ENCODE assay signal across 23 cellular contexts in the genomic region with DNA sequence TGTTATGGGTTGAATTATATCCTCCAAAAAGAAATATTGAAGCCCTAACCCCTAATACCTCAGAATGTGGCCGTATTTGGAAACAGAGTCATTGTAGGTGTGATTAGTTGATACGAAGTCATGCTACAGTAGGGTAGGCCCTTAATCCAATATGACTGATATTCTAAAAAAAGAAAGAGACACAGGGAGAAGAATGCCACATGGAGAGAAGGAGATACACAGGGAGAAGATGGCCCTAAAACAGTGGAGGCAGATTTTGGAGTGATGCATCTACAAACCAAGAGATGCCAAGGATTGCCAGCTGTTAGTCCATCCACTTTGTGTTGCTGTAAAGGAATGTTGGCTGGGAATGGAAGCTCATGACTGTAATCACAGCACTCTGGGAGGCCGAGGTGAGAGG. TPM values are rescaled to one million over a fixed set of nuclear protein-coding genes. Genes with fewer than 3 reads are reported as not detected.
DNase-seq lines count a peak whose midpoint lies in the region; ATAC-seq and TF ChIP-seq lines count a peak whose summit lies in the region.
"Had no signal": no experiment of that assay in that cellular context is flagged by ENCODE, and none has a peak within 500 bp of the region (broad histone marks: within the 10 kb centered on the region; RNA-seq: fewer than 3 reads in every experiment).

No MANE protein-coding gene starts in this region.

- peak overlapping the region; percentile 66 for H3K4me3 Mint-ChIP-seq in natural killer cell treated with Interleukin-12 subunit alpha and Interleukin-12 subunit beta and Interleukin-15 and Interleukin-18, amount 100 ng/mL, for 72 hours
- H3K4me3 Mint-ChIP-seq: CD14-positive monocyte, HFFc6, memory B cell had no signal

- peak overlapping the region; percentile 78 to 84 for H3K27ac Mint-ChIP-seq in natural killer cell treated with Interleukin-12 subunit alpha and Interleukin-12 subunit beta and Interleukin-15 and Interleukin-18, amount 100 ng/mL, for 72 hours
- H3K27ac Mint-ChIP-seq: CD14-positive monocyte, HFFc6, memory B cell had no signal

- H3K9me3 ChIP-seq in BLaER1 (peaks cover 19% of the 10 kb centered on the region), suprapubic skin (no peaks in the 10 kb centered on the region)
- H3K9me3 ChIP-seq: Peyer's patch, SJSA1 had no signal

- H3K36me3 ChIP-seq in BLaER1 (no peaks in the 10 kb centered on the region), suprapubic skin (no peaks in the 10 kb centered on the region)
- H3K36me3 ChIP-seq: Peyer's patch, SJSA1 had no signal

- no peak overlapping the region for H3K9ac ChIP-seq in BLaER1

- no peaks in the 10 kb centered on the region for H3K9me3 Mint-ChIP-seq in natural killer cell treated with Interleukin-12 subunit alpha and Interleukin-12 subunit beta and Interleukin-15 and Interleukin-18, amount 100 ng/mL, for 72 hours
- H3K9me3 Mint-ChIP-seq: HFFc6 had no signal

- H3K4me3 ChIP-seq in BLaER1 (no peak overlapping the region), suprapubic skin (no peak overlapping the region)
- H3K4me3 ChIP-seq: heart left ventricle, Peyer's patch, SJSA1 had no signal

- ATAC-seq in GM18505 (IDR thresholded peaks at IDR 0.05; ENCODE audit: unreplicated experiment), result peak; percentile 21
- ATAC-seq in natural killer cell treated with Interleukin-12 subunit alpha and Interleukin-12 subunit beta and Interleukin-15 and Interleukin-18, amount 100 ng/mL, for 72 hours, result no peak
- no peak for ATAC-seq in GM19324 (IDR thresholded peaks at IDR 0.05; ENCODE audit: low FRiP score, unreplicated experiment)
- ATAC-seq: heart left ventricle; left colon; naive thymus-derived CD4-positive, alpha-beta T cell had no signal

- TF ChIP-seq POLR2A in GM18505 (IDR thresholded peaks at IDR 0.05; ENCODE audit: borderline replicate concordance, extremely low read depth, insufficient read depth, insufficient read length), result no peak
- no peak for TF ChIP-seq POLR2A in suprapubic skin (IDR thresholded peaks at IDR 0.05)

- WGBS in suprapubic skin, result 83% methylated on average over 3 of the region's 3 CpGs

- H3K27ac ChIP-seq in BLaER1 (no peak overlapping the region), suprapubic skin (no peak overlapping the region)
- H3K27ac ChIP-seq: heart left ventricle, Peyer's patch, SJSA1 had no signal

- peak; percentile 43 for DNase-seq in RPMI7951 (ENCODE audit: low read depth)
- DNase-seq in natural killer cell treated with Interleukin-12 subunit alpha and Interleukin-12 subunit beta and Interleukin-15 and Interleukin-18, amount 100 ng/mL, for 72 hours (ENCODE audit: low spot score), result no peak
- DNase-seq in NK-92 treated with Interleukin-12 subunit alpha and Interleukin-12 subunit beta, amount 100 ng/mL, for 24 hours (lab: John Stamatoyannopoulos, UW), result no peak
- no peak for DNase-seq in LoVo (ENCODE audit: low spot score)
- DNase-seq in suprapubic skin (ENCODE audit: low spot score in 2 of 2), result no peak
- DNase-seq: ACHN; dermis blood vessel endothelial cell; DMS 273 treated with DMSO at 0.1 percent for 48 hours; heart left ventricle; HFFc6; left colon; naive thymus-derived CD4-positive, alpha-beta T cell; NCI-H1105 treated with DMSO at 0.1 percent for 48 hours; NCI-H2081 treated with DMSO at 0.1 percent for 48 hours; NCI-H446; Peyer's patch; stimulated activated CD4-positive, alpha-beta T cell treated with anti-CD3 and anti-CD28 coated beads, Interleukin-12 subunit alpha, Interleukin-12 subunit beta, amount 100 ng/mL, for 4 hours had no signal

- no peaks in the 10 kb centered on the region for H4K20me1 ChIP-seq in BLaER1

- H3K27me3 Mint-ChIP-seq in natural killer cell treated with Interleukin-12 subunit alpha and Interleukin-12 subunit beta and Interleukin-15 and Interleukin-18, amount 100 ng/mL, for 72 hours, result peaks cover 0 to 4% of the 10 kb centered on the region in 2 donors
- H3K27me3 Mint-ChIP-seq: memory B cell had no signal

- no peak for TF ChIP-seq CTCF in suprapubic skin (IDR thresholded peaks at IDR 0.05)

- 0 out of 2 replicates have a peak overlapping the region, but pooled peaks have one; percentile 12 for H3K4me2 ChIP-seq in BLaER1

- peaks cover 18% of the 10 kb centered on the region for H3K4me1 ChIP-seq in BLaER1
- H3K4me1 ChIP-seq in suprapubic skin, result peaks cover 2% of the 10 kb centered on the region
- H3K4me1 ChIP-seq: Peyer's patch, SJSA1 had no signal

- no peaks in the 10 kb centered on the region for H3K27me3 ChIP-seq in BLaER1
- no peaks in the 10 kb centered on the region for H3K27me3 ChIP-seq in suprapubic skin
- H3K27me3 ChIP-seq: heart left ventricle, Peyer's patch, SJSA1 had no signal

- TF ChIP-seq EP300 in suprapubic skin (IDR thresholded peaks at IDR 0.05), result no peak

- H3K36me3 Mint-ChIP-seq in natural killer cell treated with Interleukin-12 subunit alpha and Interleukin-12 subunit beta and Interleukin-15 and Interleukin-18, amount 100 ng/mL, for 72 hours, result peaks cover 11% of the 10 kb centered on the region

- peaks cover 15% of the 10 kb centered on the region in 2 donors for H3K4me1 Mint-ChIP-seq in natural killer cell treated with Interleukin-12 subunit alpha and Interleukin-12 subunit beta and Interleukin-15 and Interleukin-18, amount 100 ng/mL, for 72 hours (ENCODE audit: low read depth in 2 of 2)

RNA-seq across cellular contexts. Expression of a gene that starts 21.3 kb away (rescaled TPM):
- 56.7 and 64.2 TPM in 2 replicates for total RNA-seq in RPMI7951 (2014; rRNA removed; shearing (Covaris generic))
- 10 to 100 TPM; 30.4 to 31.9 TPM for total RNA-seq in natural killer cell treated with Interleukin-12 subunit alpha and Interleukin-12 subunit beta and Interleukin-15 and Interleukin-18, amount 100 ng/mL, for 72 hours
- total RNA-seq in suprapubic skin, result 10 to 100 TPM; 30.1 to 84.4 (median 49.6) TPM
